In genomic region chr10:64041185-64041988, GRCh38 we compare ENCODE assay signal across 1 cellular context.
TF ChIP-seq lines count a peak whose summit lies in the region.

No MANE protein-coding gene starts in this region.

TF ChIP-seq in K562, 482 proteins besides CTCF, POLR2A, EP300 and RAD21 (continued from another document and continues in another):
- TF ChIP-seq ZNF318 (IDR thresholded peaks at IDR 0.05; ENCODE audit: borderline replicate concordance in 1 of 2, low read depth in 1 of 2) (no peak), HMG20B (CRISPR knock-in tag; IDR thresholded peaks at IDR 0.05) (no peak), ZBTB11 (CRISPR knock-in tag; IDR thresholded peaks at IDR 0.05) (peak in 1 of 3 experiments; percentile 60; a peak in 1 of 6 replicates), BHLHE40 (IDR thresholded peaks at IDR 0.05; ENCODE audit: low read length) (peak; percentile 44), KDM5B (IDR thresholded peaks at IDR 0.05; ENCODE audit: insufficient replicate concordance, low read depth, low read length) (no peak), SAFB (IDR thresholded peaks at IDR 0.05; ENCODE audit: borderline replicate concordance, low read depth, low read length) (no peak), RREB1 (CRISPR knock-in tag; IDR thresholded peaks at IDR 0.05) (no peak), ZNF197 (CRISPR knock-in tag; IDR thresholded peaks at IDR 0.05; ENCODE audit: low read depth) (no peak), ESRRA (IDR thresholded peaks at IDR 0.05; ENCODE audit: borderline replicate concordance, low read depth) (peak; percentile 82; the same call in 1 of the 2 replicates), ZMIZ1 (IDR thresholded peaks at IDR 0.05; ENCODE audit: low read depth in 2 of 2, low read length in 2 of 2) (0 out of 4 replicates have a peak, but pooled peaks of 1 of the 2 experiments have one; percentile 35), ZNF655 (CRISPR knock-in tag; IDR thresholded peaks at IDR 0.05) (no peak), E2F1 (CRISPR knock-in tag; IDR thresholded peaks at IDR 0.05) (0 out of 2 replicates have a peak, but pooled peaks have one; percentile 44), VEZF1 (CRISPR knock-in tag; IDR thresholded peaks at IDR 0.05) (no peak), ZNF436 (CRISPR knock-in tag; IDR thresholded peaks at IDR 0.05) (no peak), GABPB1 (CRISPR knock-in tag; IDR thresholded peaks at IDR 0.05) (0 out of 2 replicates have a peak, but pooled peaks have one; percentile 28), XRCC5 (IDR thresholded peaks at IDR 0.05; ENCODE audit: low read depth, low read length) (peak; percentile 92), CBX1 (IDR thresholded peaks at IDR 0.05; ENCODE audit: low read depth) (peak; percentile 62; the same call in 1 of the 2 replicates), SMAD3 (CRISPR knock-in tag; conservative IDR thresholded peaks at IDR 0.05) (no peak), HOMEZ (CRISPR knock-in tag; IDR thresholded peaks at IDR 0.05) (no peak)
